Comparison of ENCODE assay signal across 11 cellular contexts in the genomic region with DNA sequence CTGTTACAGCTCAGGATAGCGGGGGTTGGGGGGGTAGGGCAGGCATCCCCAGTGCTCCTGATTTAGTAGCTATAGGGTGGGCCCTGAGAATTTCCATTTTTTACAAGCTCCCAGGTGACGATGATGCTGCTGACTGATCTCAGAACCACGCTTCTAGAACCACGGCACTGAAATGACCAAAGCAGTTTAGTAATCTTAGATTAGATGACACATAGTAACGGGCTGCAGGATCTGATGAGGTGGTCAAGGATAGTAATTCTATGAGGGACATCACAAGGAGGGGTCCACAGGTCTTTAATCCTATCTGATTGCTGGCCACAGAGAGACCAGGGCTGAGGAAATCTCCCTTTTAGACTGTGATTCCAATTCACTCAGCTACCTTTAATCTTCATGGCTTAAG.
"Had no signal": no experiment of that assay in that cellular context is flagged by ENCODE, and none has a peak within 500 bp of the region (broad histone marks: within the 10 kb centered on the region; RNA-seq: fewer than 3 reads in every experiment).

No MANE protein-coding gene starts in this region.

- H3K4me2 ChIP-seq: GM23338 had no signal

- H3K4me1 ChIP-seq: HAP-1 had no signal

- H2AFZ ChIP-seq: GM23248, GM23338 had no signal

- H3K36me3 ChIP-seq: HAP-1 had no signal

- H3K27ac ChIP-seq: GM23248 had no signal

- H3K9ac ChIP-seq: GM23248 had no signal

- ATAC-seq: GM23338, HCT116 had no signal

- FAIRE-seq: H1, H54 had no signal

- DNase-seq: GM23248, GOT3, H7, H9, HCEC 1CT, HFFc6 had no signal

- H3K27ac Mint-ChIP-seq: GM23338, HFFc6 had no signal

- H3K4me3 Mint-ChIP-seq: GM23338, H9, HFFc6 had no signal

- H3K4me3 ChIP-seq: GM23248, GM23338, HAP-1 had no signal
